In genomic region chr3:45023675-45024074, GRCh38 we compare ENCODE assay signal across 1 cellular context.
A peak's percentile ranks its signal among the peaks of the same experiment; 100 is the strongest.
TF ChIP-seq lines count a peak whose summit lies in the region.

No MANE protein-coding gene starts in this region.

TF ChIP-seq in K562, 482 proteins besides CTCF, POLR2A, EP300 and RAD21:
- TF ChIP-seq PCBP1 (IDR thresholded peaks at IDR 0.05; ENCODE audit: low read depth, low read length, poor library complexity, severe bottlenecking) (no peak), KDM1A (IDR thresholded peaks at IDR 0.05) (peak; percentile 34 to 46; a peak in 2 of 4 replicates), POLR2AphosphoS5 (IDR thresholded peaks at IDR 0.05; ENCODE audit: control insufficient read depth, insufficient read depth, low read depth, low read length) (0 out of 2 replicates have a peak, but pooled peaks have one; percentile 42), STAT5A (IDR thresholded peaks at IDR 0.05; ENCODE audit: borderline replicate concordance, low read length) (no peak), ZNF407 (IDR thresholded peaks at IDR 0.05; ENCODE audit: low read depth) (no peak), CBFA2T3 (IDR thresholded peaks at IDR 0.05) (peak; percentile 89), HNRNPLL (IDR thresholded peaks at IDR 0.05; ENCODE audit: low read depth, low read length, poor library complexity, severe bottlenecking) (no peak), STAT5B (CRISPR knock-in tag; IDR thresholded peaks at IDR 0.05) (no peak), ZNF586 (CRISPR knock-in tag; conservative IDR thresholded peaks at IDR 0.05) (no peak), TEAD4 (IDR thresholded peaks at IDR 0.05; ENCODE audit: low read length) (peak; percentile 69), TEAD4 (CRISPR knock-in tag; IDR thresholded peaks at IDR 0.05; ENCODE audit: borderline replicate concordance) (no peak), SIX5 (IDR thresholded peaks at IDR 0.05; ENCODE audit: borderline replicate concordance in 1 of 2, insufficient read depth in 1 of 2, low read depth in 1 of 2, low read length in 2 of 2) (no peak), MTA2 (IDR thresholded peaks at IDR 0.05; ENCODE audit: low read depth) (no peak), TAL1 (IDR thresholded peaks at IDR 0.05) (peak; percentile 70; the same call in 1 of the 2 replicates), ZNF143 (CRISPR knock-in tag; IDR thresholded peaks at IDR 0.05) (no peak), TCF3 (CRISPR knock-in tag; IDR thresholded peaks at IDR 0.05) (peak; percentile 40), VEZF1 (CRISPR knock-in tag; IDR thresholded peaks at IDR 0.05) (peak; percentile 28; the same call in 1 of the 2 replicates), PHB2 (IDR thresholded peaks at IDR 0.05; ENCODE audit: low read depth) (no peak), E2F8 (IDR thresholded peaks at IDR 0.05; ENCODE audit: low read depth, partially characterized antibody) (no peak), TRIM24 (IDR thresholded peaks at IDR 0.05) (peak; percentile 49 to 50; a peak in 3 of 4 replicates), CREBBP (IDR thresholded peaks at IDR 0.05; ENCODE audit: low read depth, low read length) (no peak), PRDM10 (IDR thresholded peaks at IDR 0.05; ENCODE audit: partially characterized antibody) (peak; percentile 12), SOX6 (IDR thresholded peaks at IDR 0.05) (no peak), NCOR1 (IDR thresholded peaks at IDR 0.05) (peak; percentile 61; the same call in 1 of the 2 replicates), CREB5 (CRISPR knock-in tag; IDR thresholded peaks at IDR 0.05) (no peak), MEIS2 (IDR thresholded peaks at IDR 0.05; ENCODE audit: partially characterized antibody) (no peak), ARID1B (IDR thresholded peaks at IDR 0.05) (peak; percentile 54), CBFA2T2 (conservative IDR thresholded peaks at IDR 0.05) (peak; percentile 76), NFIC (IDR thresholded peaks at IDR 0.05) (peak; percentile 33; the same call in 1 of the 2 replicates), ELF1 (tag; IDR thresholded peaks at IDR 0.05) (no peak), NR4A1 (CRISPR knock-in tag; IDR thresholded peaks at IDR 0.05) (no peak), NR4A1 (tag; IDR thresholded peaks at IDR 0.05) (no peak), CHD4 (IDR thresholded peaks at IDR 0.05; ENCODE audit: insufficient read depth, insufficient replicate concordance, low read depth, low read length, poor library complexity, severe bottlenecking) (no peak), ZNF561 (CRISPR knock-in tag; conservative IDR thresholded peaks at IDR 0.05) (no peak), SNAPC5 (CRISPR knock-in tag; IDR thresholded peaks at IDR 0.05) (no peak), ESRRB (CRISPR knock-in tag; IDR thresholded peaks at IDR 0.05; ENCODE audit: borderline replicate concordance) (no peak)
